ENCODE assay signal across 17 cellular contexts in the genomic region with DNA sequence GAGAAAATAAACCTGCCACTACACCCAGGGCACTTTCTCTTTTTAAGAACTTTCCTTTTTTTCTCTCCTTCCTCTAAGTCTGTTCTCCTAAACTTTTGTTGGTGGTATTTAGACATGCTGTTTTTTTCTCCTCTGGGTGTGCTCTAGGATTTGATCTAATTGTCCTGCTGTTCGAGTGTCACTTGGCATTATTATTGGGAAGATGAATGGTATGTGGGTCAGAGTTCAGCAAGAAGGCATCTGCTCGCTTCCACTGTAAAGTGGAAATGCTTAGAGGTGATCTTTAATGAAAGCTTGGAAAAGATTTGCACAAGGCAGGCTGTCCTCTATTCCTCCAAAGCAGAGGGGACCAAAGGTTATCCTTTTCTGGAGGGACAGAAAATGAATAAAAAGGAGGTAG.
DNase-seq lines count a peak whose midpoint lies in the region; ATAC-seq and TF ChIP-seq lines count a peak whose summit lies in the region.
"Had no signal": no experiment of that assay in that cellular context is flagged by ENCODE, and none has a peak within 500 bp of the region (broad histone marks: within the 10 kb centered on the region; RNA-seq: fewer than 3 reads in every experiment).

No MANE protein-coding gene starts in this region.

- no peak overlapping the region for H3K9ac ChIP-seq in iPS-20b (ENCODE audit: low read depth, low read length)
- H3K9ac ChIP-seq: BLaER1 treated with 17β-estradiol and CSF1 and Interleukin-3, amounts not matched to agents 10 nM and 100 nM had no signal

- H3K9me3 ChIP-seq in iPS-20b (ENCODE audit: insufficient read depth, low read depth, low read length): no peaks in the 10 kb centered on the region
- H3K9me3 ChIP-seq: thyroid gland had no signal

- intact Hi-C loops in head of caudate nucleus (cut with DNase I): loop anchor here (5.0 to 10.0 kb wide), 3 partner anchors 90 to 312 kb away; no protein-coding TSS in a partner anchor

- no peak for TF ChIP-seq CTCF in 22Rv1 (IDR thresholded peaks at IDR 0.05)

- H3K27ac ChIP-seq in 22Rv1 (peak overlapping the region; percentile 22; the same call in 1 of the 2 replicates), iPS-20b (ENCODE audit: low read length) (no peak overlapping the region), substantia nigra (ENCODE audit: low read depth, low read length, poor library complexity, severe bottlenecking) (no peak overlapping the region)
- H3K27ac ChIP-seq: BLaER1 treated with 17β-estradiol and CSF1 and Interleukin-3, amounts not matched to agents 10 nM and 100 nM; thyroid gland had no signal

- DNase-seq in NCI-H146 (lab: John Stamatoyannopoulos, UW): peak; percentile 43
- DNase-seq in NCI-H82 treated with DMSO at 0.1 percent for 48 hours (lab: John Stamatoyannopoulos, UW; ENCODE audit: unreplicated experiment): peak; percentile 61
- DNase-seq in head of caudate nucleus: no peak
- no peak for DNase-seq in substantia nigra (lab: John Stamatoyannopoulos, UW)
- DNase-seq in cortex of kidney (lab: John Stamatoyannopoulos, UW): no peak
- DNase-seq: ACHN; activated CD4-positive, alpha-beta T cell treated with anti-CD3 and anti-CD28 coated beads for 36 hours; activated naive CD8-positive, alpha-beta T cell treated with anti-CD3 and anti-CD28 coated beads for 36 hours; Calu3; HFFc6; stimulated activated CD4-positive, alpha-beta T cell treated with anti-CD3 and anti-CD28 coated beads, Interleukin-1b, Interleukin-23, amount 100 ng/mL, for 48 hours; thyroid gland had no signal

- peak overlapping the region; percentile 86 for H3K4me3 ChIP-seq in iPS-20b (ENCODE audit: low read length)
- H3K4me3 ChIP-seq: BLaER1 treated with 17β-estradiol and CSF1 and Interleukin-3, amounts not matched to agents 10 nM and 100 nM; thyroid gland had no signal

- H3K27me3 ChIP-seq in iPS-20b (ENCODE audit: insufficient read depth, low read length): peaks cover 65% of the 10 kb centered on the region
- H3K27me3 ChIP-seq: BLaER1 treated with 17β-estradiol and CSF1 and Interleukin-3, amounts not matched to agents 10 nM and 100 nM; thyroid gland had no signal

- H3K36me3 ChIP-seq in iPS-20b (ENCODE audit: insufficient read depth, low read depth, low read length): no peaks in the 10 kb centered on the region
- H3K36me3 ChIP-seq: BLaER1 treated with 17β-estradiol and CSF1 and Interleukin-3, amounts not matched to agents 10 nM and 100 nM; thyroid gland had no signal

- peaks cover 9% of the 10 kb centered on the region; the same call in 1 of the 2 replicates for H3K4me1 ChIP-seq in iPS-20b (ENCODE audit: insufficient read depth, low read length)

- ATAC-seq in HG02588 (IDR thresholded peaks at IDR 0.05; ENCODE audit: unreplicated experiment): no peak
- ATAC-seq: activated CD4-positive, alpha-beta T cell treated with anti-CD3 and anti-CD28 coated beads for 36 hours; stimulated activated memory B cell treated with anti-CD40 and anti-IgM and Interleukin-4, amounts not matched to agents 10 μg/mL and 1 μg/mL and 100 μg/mL, for 72 hours had no signal

Comparison
In these comparisons a context has a peak if more than half of its experiments do, and no peak if none do; other contexts are left out.
1. DNase-seq: peak in NCI-H146 (single experiment) and NCI-H82 treated with DMSO at 0.1 percent for 48 hours (single experiment); none in head of caudate nucleus (0 of 42), substantia nigra (0 of 49) and cortex of kidney (single experiment).